ENCODE assay signal across 25 cellular contexts in the genomic region with DNA sequence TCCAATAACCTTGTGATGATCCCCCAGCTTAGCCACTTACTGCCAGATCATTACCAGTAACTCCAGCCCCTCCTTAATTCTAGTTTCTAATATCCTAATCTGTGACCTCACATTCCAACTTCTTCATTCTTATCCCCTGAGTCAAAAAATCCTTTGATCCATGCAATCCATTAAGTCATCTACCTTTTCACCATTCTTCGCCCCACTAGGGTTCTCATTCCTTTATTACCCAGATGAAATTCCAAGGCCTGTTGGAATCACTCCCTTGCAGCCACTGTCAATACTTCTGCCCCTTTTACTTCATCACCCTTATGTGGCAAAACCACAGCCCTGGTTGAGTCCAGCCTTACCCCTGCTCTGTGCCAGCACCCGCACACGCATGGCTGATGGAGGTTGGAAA. TPM values are rescaled to one million over a fixed set of nuclear protein-coding genes. Genes with fewer than 3 reads are reported as not detected.
A peak's percentile ranks its signal among the peaks of the same experiment; 100 is the strongest.
DNase-seq lines count a peak whose midpoint lies in the region; ATAC-seq, FAIRE-seq and TF ChIP-seq lines count a peak whose summit lies in the region.
"Had no signal": no experiment of that assay in that cellular context is flagged by ENCODE, and none has a peak within 500 bp of the region (broad histone marks: within the 10 kb centered on the region; RNA-seq: fewer than 3 reads in every experiment).

No MANE protein-coding gene starts in this region.

- H3K79me2 ChIP-seq in astrocyte (ENCODE audit: insufficient read depth, low read length) = no peaks in the 10 kb centered on the region
- H3K79me2 ChIP-seq in mesendoderm (ENCODE audit: control insufficient read depth, insufficient read depth, low read length) = no peaks in the 10 kb centered on the region

- no peaks in the 10 kb centered on the region for H3K36me3 ChIP-seq in astrocyte (ENCODE audit: insufficient read depth, low read length)
- H3K36me3 ChIP-seq in mesendoderm (ENCODE audit: control insufficient read depth, insufficient read depth, low read length) = no peaks in the 10 kb centered on the region

- H3K4me1 ChIP-seq in astrocyte (ENCODE audit: insufficient read depth, low read length) = no peaks in the 10 kb centered on the region
- H3K4me1 ChIP-seq in mesendoderm (ENCODE audit: control insufficient read depth, low read depth, low read length) = no peaks in the 10 kb centered on the region

- no peak overlapping the region for H3K4me3 Mint-ChIP-seq in astrocyte (ENCODE audit: unreplicated experiment)
- H3K4me3 Mint-ChIP-seq: CD8-positive, alpha-beta T cell had no signal

- H3K9me3 ChIP-seq in astrocyte (ENCODE audit: insufficient read depth, low read depth, low read length) = no peaks in the 10 kb centered on the region
- H3K9me3 ChIP-seq: Caco-2 had no signal

- no peak overlapping the region for H3K27ac Mint-ChIP-seq in astrocyte (ENCODE audit: unreplicated experiment)
- H3K27ac Mint-ChIP-seq: CD8-positive, alpha-beta T cell had no signal

- H3K4me3 ChIP-seq in astrocyte (ENCODE audit: insufficient read depth, low read depth, low read length) (no peak overlapping the region), mesendoderm (ENCODE audit: low read length) (no peak overlapping the region)
- H3K4me3 ChIP-seq: SK-N-MC had no signal

- no peaks in the 10 kb centered on the region for H3K4me1 Mint-ChIP-seq in astrocyte (ENCODE audit: low read depth, unreplicated experiment)

- H3K27me3 Mint-ChIP-seq in astrocyte (ENCODE audit: low read depth, unreplicated experiment) = peaks cover 14% of the 10 kb centered on the region

- DNase-seq in M059J (ENCODE audit: low read depth) (peak; percentile 17), astrocyte (ENCODE audit: low read depth) (peak; percentile 4), mesendoderm (peak; percentile 35), NCI-H774 (lab: John Stamatoyannopoulos, UW) (no peak), NCI-H1105 treated with DMSO at 0.1 percent for 48 hours (lab: John Stamatoyannopoulos, UW) (no peak), frontal cortex (ENCODE audit: low spot score in 2 of 2) (no peak)
- DNase-seq: Caco-2; CD8-positive, alpha-beta T cell; DMS 273 treated with DMSO at 0.1 percent for 48 hours; DMS79 treated with DMSO at 0.1 percent for 48 hours; NCI-H1092; NCI-H1436; NCI-H187; NCI-H2081 treated with DMSO at 0.1 percent for 48 hours; NCI-H2171 treated with DMSO at 0.1 percent for 48 hours; NCI-H345; NCI-H510A treated with DMSO at 0.1 percent for 48 hours; NK-92 treated with Interleukin-12 subunit alpha and Interleukin-12 subunit beta, amount 100 ng/mL, for 24 hours; SIG-M5 had no signal

- WGBS in mesendoderm (ENCODE audit: extremely low coverage, insufficient coverage, low lambda C conversion rate) = no CpG with 5 or more reads among the region's 3 CpGs

- H3K18ac ChIP-seq in mesendoderm (ENCODE audit: low read length) = no peak overlapping the region

- no peak overlapping the region for H4K8ac ChIP-seq in mesendoderm (ENCODE audit: low read depth, low read length)

- H2BK15ac ChIP-seq in mesendoderm (replicated peaks; ENCODE audit: low read depth) = no peak overlapping the region

- no peak overlapping the region for H3K9ac ChIP-seq in astrocyte (ENCODE audit: low read length)
- H3K9ac ChIP-seq in mesendoderm (ENCODE audit: low read length) = no peak overlapping the region

- no peaks in the 10 kb centered on the region for H3K9me3 Mint-ChIP-seq in astrocyte (ENCODE audit: unreplicated experiment)
- H3K9me3 Mint-ChIP-seq: CD8-positive, alpha-beta T cell had no signal

- H3K27me3 ChIP-seq in astrocyte (ENCODE audit: insufficient read depth, low read length) (peaks cover 10% of the 10 kb centered on the region), mesendoderm (ENCODE audit: insufficient read depth, low read length, poor library complexity) (no peaks in the 10 kb centered on the region)

- H2BK5ac ChIP-seq in mesendoderm (ENCODE audit: low read length) = no peak overlapping the region

- H2BK120ac ChIP-seq in mesendoderm (ENCODE audit: low read depth, low read length) = no peak overlapping the region

- H3K27ac ChIP-seq in astrocyte (ENCODE audit: low read depth, low read length) = no peak overlapping the region
- no peak overlapping the region for H3K27ac ChIP-seq in mesendoderm (ENCODE audit: low read depth, low read length)
- H3K27ac ChIP-seq: C4-2B, SK-N-MC had no signal

- H3K4me2 ChIP-seq in astrocyte (ENCODE audit: low read length) = no peak overlapping the region
- no peak overlapping the region for H3K4me2 ChIP-seq in mesendoderm (ENCODE audit: low read length)

- no peak for TF ChIP-seq CTCF in astrocyte (IDR thresholded peaks at IDR 0.05; ENCODE audit: insufficient read depth, low read depth, low read length)

- no peaks in the 10 kb centered on the region for H3K36me3 Mint-ChIP-seq in astrocyte (ENCODE audit: low read depth, unreplicated experiment)
- H3K36me3 Mint-ChIP-seq: CD8-positive, alpha-beta T cell had no signal

- no peaks in the 10 kb centered on the region for H3K79me1 ChIP-seq in mesendoderm (ENCODE audit: low read length)

- no peak for ATAC-seq in GM19023 (IDR thresholded peaks at IDR 0.05; ENCODE audit: unreplicated experiment)
- ATAC-seq: CD8-positive, alpha-beta T cell; Panc1 had no signal

- no peaks in the 10 kb centered on the region for H4K20me1 ChIP-seq in astrocyte (ENCODE audit: insufficient read depth, low read length)

- no peak overlapping the region for H4K5ac ChIP-seq in mesendoderm (ENCODE audit: low read length)

- no peak overlapping the region for H3K23ac ChIP-seq in mesendoderm (ENCODE audit: low read length)

- no peak overlapping the region for H3K56ac ChIP-seq in mesendoderm (ENCODE audit: low read length)

- no peak overlapping the region for H2AFZ ChIP-seq in astrocyte (ENCODE audit: low read depth, low read length)

- H3K4ac ChIP-seq in mesendoderm (ENCODE audit: low read depth, low read length) = no peak overlapping the region

- H2AK5ac ChIP-seq in mesendoderm (ENCODE audit: low read length) = no peak overlapping the region

- no peak for FAIRE-seq in astrocyte (lab: Jason Lieb, UNC)
- no peak for FAIRE-seq in frontal cortex (lab: Jason Lieb, UNC)

RNA-seq across cellular contexts. Expression of a gene that starts 20.3 kb away (rescaled TPM):
- total RNA-seq in M059J (2014; rRNA removed; shearing (Covaris generic)) = not detected in 2 replicates
- total RNA-seq in astrocyte (not detected in 2 replicates), frontal cortex (under 0.01 TPM)
- polyA plus RNA-seq in mesendoderm (2013, experiment 1 of 2) = not detected
- polyA plus RNA-seq in mesendoderm (2013, experiment 2 of 2) = not detected
- total RNA-seq: A673; Caco-2; CD8-positive, alpha-beta T cell; H4 had no signal

RNA-seq across cellular contexts. Expression of a gene that starts 46.5 kb away (rescaled TPM):
- 0.30 TPM in 1 of 2 replicates, not detected in the other for total RNA-seq in M059J (2014; rRNA removed; shearing (Covaris generic))
- not detected in 2 replicates for total RNA-seq in astrocyte
- polyA plus RNA-seq in mesendoderm (2013, experiment 1 of 2) = not detected
- polyA plus RNA-seq in mesendoderm (2013, experiment 2 of 2) = not detected
- not detected for total RNA-seq in frontal cortex
- total RNA-seq: A673; Caco-2; CD8-positive, alpha-beta T cell; H4 had no signal

RNA-seq across cellular contexts. Expression of a gene that starts 47.7 kb away (rescaled TPM):
- total RNA-seq in M059J (2014; rRNA removed; shearing (Covaris generic)) = not detected in 2 replicates
- total RNA-seq in astrocyte (not detected in 2 replicates), frontal cortex (not detected)
- not detected for polyA plus RNA-seq in mesendoderm (2013, experiment 1 of 2)
- polyA plus RNA-seq in mesendoderm (2013, experiment 2 of 2) = not detected
- total RNA-seq: A673, Caco-2, H4 had no signal

Comparison
In these comparisons a context has a peak if more than half of its experiments do, and no peak if none do; other contexts are left out.
1. DNase-seq: peak in M059J (single experiment), astrocyte (single experiment) and mesendoderm (single experiment); none in NCI-H774 (single experiment), NCI-H1105 treated with DMSO at 0.1 percent for 48 hours (single experiment) and frontal cortex (0 of 2).